Comparison of ENCODE assay signal across 7 cellular contexts in genomic region chr10:30611041-30611440, GRCh38. TPM values are rescaled to one million over a fixed set of nuclear protein-coding genes. Genes with fewer than 3 reads are reported as not detected.
"Had no signal": no experiment of that assay in that cellular context is flagged by ENCODE, and none has a peak within 500 bp of the region (broad histone marks: within the 10 kb centered on the region; RNA-seq: fewer than 3 reads in every experiment).

No MANE protein-coding gene starts in this region.

RNA-seq across cellular contexts. Expression of gene LYZL2, which starts 18.5 kb away (rescaled TPM):
- total RNA-seq: GM23248, H4, H7, HFFc6, HT1080, IMR-90, K562 had no signal
- polyA plus RNA-seq: GM23248, IMR-90, K562 had no signal
